Comparison of ENCODE assay signal across 8 cellular contexts in genomic region chr5:181259974-181260719, GRCh38. TPM values are rescaled to one million over a fixed set of nuclear protein-coding genes. Genes with fewer than 3 reads are reported as not detected.
DNase-seq lines count a peak whose midpoint lies in the region; ATAC-seq and TF ChIP-seq lines count a peak whose summit lies in the region.

No MANE protein-coding gene starts in this region.

- TF ChIP-seq CTCF in GM06990 (IDR thresholded peaks at IDR 0.05; ENCODE audit: insufficient read depth, low read length, poor library complexity, severe bottlenecking) (no peak), Peyer's patch (IDR thresholded peaks at IDR 0.05) (no peak), esophagus muscularis mucosa (IDR thresholded peaks at IDR 0.05) (no peak), psoas muscle (IDR thresholded peaks at IDR 0.05) (no peak)

- TF ChIP-seq POLR2A in Peyer's patch (IDR thresholded peaks at IDR 0.05) (no peak), esophagus muscularis mucosa (IDR thresholded peaks at IDR 0.05; ENCODE audit: low read depth) (no peak)

- DNase-seq in GM06990 (ENCODE audit: extremely low read depth, insufficient read length) (no peak), Peyer's patch (no peak), esophagus muscularis mucosa (ENCODE audit: extremely low spot score) (no peak), psoas muscle (no peak), NOMO-1 (lab: John Stamatoyannopoulos, UW; ENCODE audit: unreplicated experiment in 2 of 2) (no peak), AG08396 (ENCODE audit: low spot score) (no peak), NCI-H748 treated with DMSO at 0.1 percent for 48 hours (lab: John Stamatoyannopoulos, UW) (no peak), germinal center (ENCODE audit: low spot score) (no peak)

- peak in 2 of 4 donors; percentile 0 to 1 for ATAC-seq in psoas muscle

- H3K27ac ChIP-seq in Peyer's patch (peak overlapping the region; percentile 95 to 99 (median 98)), esophagus muscularis mucosa (replicated peaks in 1 of 4) (peak overlapping the region; percentile 96 to 100 (median 98)), psoas muscle (peak overlapping the region; percentile 99)

- no peaks in the 10 kb centered on the region for H3K27me3 ChIP-seq in GM06990 (replicated peaks; ENCODE audit: control insufficient read depth, insufficient read depth, low read length)
- no peaks in the 10 kb centered on the region for H3K27me3 ChIP-seq in Peyer's patch
- H3K27me3 ChIP-seq in esophagus muscularis mucosa, result no peaks in the 10 kb centered on the region
- H3K27me3 ChIP-seq in psoas muscle (ENCODE audit: insufficient read depth in 3 of 3, low read length in 2 of 3), result no peaks in the 10 kb centered on the region

- H3K36me3 ChIP-seq in GM06990 (ENCODE audit: control insufficient read depth, insufficient read depth, low read length), result peaks cover 5% of the 10 kb centered on the region
- peaks cover 0 to 26% (median 0%) of the 10 kb centered on the region in 3 donors for H3K36me3 ChIP-seq in Peyer's patch
- H3K36me3 ChIP-seq in esophagus muscularis mucosa, result peaks cover 10 to 33% (median 17%) of the 10 kb centered on the region in 4 donors
- H3K36me3 ChIP-seq in psoas muscle (ENCODE audit: insufficient read depth in 1 of 2, low read depth in 1 of 2), result peaks cover 3 to 43% of the 10 kb centered on the region in 2 donors

- no peak for TF ChIP-seq EP300 in esophagus muscularis mucosa (IDR thresholded peaks at IDR 0.05)

- H3K9me3 ChIP-seq in Peyer's patch (no peaks in the 10 kb centered on the region), esophagus muscularis mucosa (no peaks in the 10 kb centered on the region), psoas muscle (no peaks in the 10 kb centered on the region)

- peak overlapping the region; percentile 94 for H3K4me3 ChIP-seq in GM06990 (replicated peaks; ENCODE audit: low read depth, low read length)
- H3K4me3 ChIP-seq in Peyer's patch, result peak overlapping the region; percentile 56 to 93 (median 81)
- peak overlapping the region; percentile 79 to 95 (median 86) for H3K4me3 ChIP-seq in esophagus muscularis mucosa
- H3K4me3 ChIP-seq in psoas muscle, result peak overlapping the region; percentile 100

- intact Hi-C loops in esophagus muscularis mucosa (cut with DNase I), result loop anchor here (5.0 kb wide), 1 partner anchor 38 kb away; the partner anchor contains the start of gene TRIM41
- intact Hi-C loops in psoas muscle (cut with DNase I), result loop anchor here (1.0 to 5.0 kb wide), 3 partner anchors 15 to 73 kb away; no protein-coding TSS in a partner anchor

- H3K4me1 ChIP-seq in Peyer's patch, result peaks cover 0 to 34% (median 15%) of the 10 kb centered on the region in 4 donors
- H3K4me1 ChIP-seq in esophagus muscularis mucosa, result peaks cover 57 to 66% (median 60%) of the 10 kb centered on the region in 4 donors
- H3K4me1 ChIP-seq in psoas muscle, result peaks cover 60% of the 10 kb centered on the region

- WGBS in esophagus muscularis mucosa, result 5% methylated on average over 26 of the region's 26 CpGs
- 0 to 1% (median 1%) methylated on average over 26 of the region's 26 CpGs for WGBS in psoas muscle, 3 donors

RNA-seq across cellular contexts. Expression of gene TRIM52, which starts 0.8 kb away (rescaled TPM):
- total RNA-seq in Peyer's patch (10 to 100 TPM; 15.6 to 23.1 (median 20.3) TPM), esophagus muscularis mucosa (10 to 100 TPM; 10.3 to 21.9 (median 18.4) TPM), psoas muscle (1 to 10 TPM; 3.0 to 5.8 (median 5.3) TPM)
- polyA plus RNA-seq in psoas muscle, result 10 to 100 TPM in 1 of 3 donors, 1 to 10 TPM in 2; 1.5 to 17.6 (median 4.8) TPM

RNA-seq across cellular contexts. Expression of gene RACK1, which starts 16.4 kb away (rescaled TPM):
- total RNA-seq in Peyer's patch (1,000 to 10,000 TPM; 1,067 to 1,931 (median 1,321) TPM), esophagus muscularis mucosa (1,000 to 10,000 TPM; 1,252 to 1,898 (median 1,625) TPM), psoas muscle (1,000 to 10,000 TPM in 1 of 4 donors, 100 to 1,000 TPM in 3; 832 to 1,110 (median 978) TPM)
- 1,000 to 10,000 TPM; 1,678 to 3,660 (median 1,849) TPM for polyA plus RNA-seq in psoas muscle

RNA-seq across cellular contexts. Expression of gene TRIM41, which starts 37.1 kb away (rescaled TPM):
- total RNA-seq in Peyer's patch, result 10 to 100 TPM; 13.7 to 31.4 (median 21.8) TPM
- total RNA-seq in esophagus muscularis mucosa, result 10 to 100 TPM in 3 of 4 donors, 1 to 10 TPM in 1; 9.8 to 22.4 (median 18.2) TPM
- total RNA-seq in psoas muscle, result 10 to 100 TPM; 26.6 to 33.6 (median 31.5) TPM
- polyA plus RNA-seq in psoas muscle, result 10 to 100 TPM; 12.5 to 44.0 (median 17.4) TPM

RNA-seq across cellular contexts. Expression of gene TRIM7, which starts 55.2 kb away (rescaled TPM):
- total RNA-seq in Peyer's patch, result 1 to 10 TPM in 3 of 4 donors, under 1 TPM in 1; 0.88 to 2.6 (median 2.2) TPM
- 1 to 10 TPM; 2.1 to 5.8 (median 3.4) TPM for total RNA-seq in esophagus muscularis mucosa
- 10 to 100 TPM; 18.5 to 42.6 (median 32.4) TPM for total RNA-seq in psoas muscle
- polyA plus RNA-seq in psoas muscle, result 10 to 100 TPM; 10.4 to 37.7 (median 21.2) TPM
